Comparison of ENCODE assay signal across 1 cellular context in genomic region chr12:45990468-45991288, GRCh38.
A peak's percentile ranks its signal among the peaks of the same experiment; 100 is the strongest.
TF ChIP-seq lines count a peak whose summit lies in the region.

A gene with protein sequence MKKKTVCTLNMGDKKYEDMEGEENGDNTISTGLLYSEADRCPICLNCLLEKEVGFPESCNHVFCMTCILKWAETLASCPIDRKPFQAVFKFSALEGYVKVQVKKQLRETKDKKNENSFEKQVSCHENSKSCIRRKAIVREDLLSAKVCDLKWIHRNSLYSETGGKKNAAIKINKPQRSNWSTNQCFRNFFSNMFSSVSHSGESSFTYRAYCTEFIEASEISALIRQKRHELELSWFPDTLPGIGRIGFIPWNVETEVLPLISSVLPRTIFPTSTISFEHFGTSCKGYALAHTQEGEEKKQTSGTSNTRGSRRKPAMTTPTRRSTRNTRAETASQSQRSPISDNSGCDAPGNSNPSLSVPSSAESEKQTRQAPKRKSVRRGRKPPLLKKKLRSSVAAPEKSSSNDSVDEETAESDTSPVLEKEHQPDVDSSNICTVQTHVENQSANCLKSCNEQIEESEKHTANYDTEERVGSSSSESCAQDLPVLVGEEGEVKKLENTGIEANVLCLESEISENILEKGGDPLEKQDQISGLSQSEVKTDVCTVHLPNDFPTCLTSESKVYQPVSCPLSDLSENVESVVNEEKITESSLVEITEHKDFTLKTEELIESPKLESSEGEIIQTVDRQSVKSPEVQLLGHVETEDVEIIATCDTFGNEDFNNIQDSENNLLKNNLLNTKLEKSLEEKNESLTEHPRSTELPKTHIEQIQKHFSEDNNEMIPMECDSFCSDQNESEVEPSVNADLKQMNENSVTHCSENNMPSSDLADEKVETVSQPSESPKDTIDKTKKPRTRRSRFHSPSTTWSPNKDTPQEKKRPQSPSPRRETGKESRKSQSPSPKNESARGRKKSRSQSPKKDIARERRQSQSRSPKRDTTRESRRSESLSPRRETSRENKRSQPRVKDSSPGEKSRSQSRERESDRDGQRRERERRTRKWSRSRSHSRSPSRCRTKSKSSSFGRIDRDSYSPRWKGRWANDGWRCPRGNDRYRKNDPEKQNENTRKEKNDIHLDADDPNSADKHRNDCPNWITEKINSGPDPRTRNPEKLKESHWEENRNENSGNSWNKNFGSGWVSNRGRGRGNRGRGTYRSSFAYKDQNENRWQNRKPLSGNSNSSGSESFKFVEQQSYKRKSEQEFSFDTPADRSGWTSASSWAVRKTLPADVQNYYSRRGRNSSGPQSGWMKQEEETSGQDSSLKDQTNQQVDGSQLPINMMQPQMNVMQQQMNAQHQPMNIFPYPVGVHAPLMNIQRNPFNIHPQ (N-terminal part only) (minus strand): TSS chr12:45990574. CDS start chr12:45964167, 26,407 bp downstream.

TF ChIP-seq in H1, 55 proteins besides CTCF, POLR2A, EP300 and RAD21 (continued from another document):
- TF ChIP-seq BACH1 (IDR thresholded peaks at IDR 0.05; ENCODE audit: low read length) (0 out of 2 replicates have a peak, but pooled peaks have one; percentile 57), SUZ12 (IDR thresholded peaks at IDR 0.05; ENCODE audit: low read length) (no peak), TAF7 (optimal IDR thresholded peaks at IDR 0.05; ENCODE audit: borderline replicate concordance, low read depth, low read length) (peak; percentile 79), POLR2AphosphoS5 (IDR thresholded peaks at IDR 0.05; ENCODE audit: low read depth, low read length) (peak; percentile 87), SAP30 (IDR thresholded peaks at IDR 0.05; ENCODE audit: insufficient read depth, insufficient replicate concordance, low read length) (no peak), YY1 (IDR thresholded peaks at IDR 0.05; ENCODE audit: low read depth, low read length) (0 out of 2 replicates have a peak, but pooled peaks have one; percentile 47), EGR1 (IDR thresholded peaks at IDR 0.05; ENCODE audit: borderline replicate concordance, low read depth, low read length) (peak; percentile 73), TEAD4 (IDR thresholded peaks at IDR 0.05; ENCODE audit: low read depth, low read length) (peak; percentile 55), RBBP5 (IDR thresholded peaks at IDR 0.05; ENCODE audit: borderline replicate concordance, low read depth, low read length) (peak; percentile 3; the same call in 1 of the 2 replicates), SP1 (IDR thresholded peaks at IDR 0.05; ENCODE audit: low read depth, low read length) (peak; percentile 75; the same call in 1 of the 2 replicates), CHD7 (IDR thresholded peaks at IDR 0.05; ENCODE audit: insufficient replicate concordance, low read length) (no peak), FOSL1 (IDR thresholded peaks at IDR 0.05; ENCODE audit: insufficient read depth, low read depth, low read length) (no peak), SP2 (IDR thresholded peaks at IDR 0.05; ENCODE audit: low read length) (no peak), NRF1 (IDR thresholded peaks at IDR 0.05; ENCODE audit: low read depth, low read length) (peak; percentile 95), GTF2F1 (IDR thresholded peaks at IDR 0.05; ENCODE audit: borderline replicate concordance, low read depth, low read length) (peak; percentile 85; the same call in 1 of the 2 replicates), CHD1 (IDR thresholded peaks at IDR 0.05; ENCODE audit: low read depth, low read length) (no peak), TCF12 (IDR thresholded peaks at IDR 0.05; ENCODE audit: low read depth, low read length) (peak; percentile 72; the same call in 1 of the 2 replicates), SIRT6 (IDR thresholded peaks at IDR 0.05; ENCODE audit: low read length) (no peak), GABPA (IDR thresholded peaks at IDR 0.05; ENCODE audit: borderline replicate concordance, insufficient read depth, low read length) (no peak), SIN3A (conservative IDR thresholded peaks at IDR 0.05 in 1 of 2, IDR thresholded peaks at IDR 0.05 in 1 of 2; ENCODE audit: low read depth in 1 of 2, low read length in 2 of 2) (peak; percentile 9 to 88; a peak in 3 of 4 replicates), NANOG (IDR thresholded peaks at IDR 0.05; ENCODE audit: insufficient read depth, low read depth, low read length, poor library complexity, severe bottlenecking) (no peak), SP4 (IDR thresholded peaks at IDR 0.05; ENCODE audit: low read length) (0 out of 2 replicates have a peak, but pooled peaks have one; percentile 20), SRF (IDR thresholded peaks at IDR 0.05; ENCODE audit: low read depth, low read length) (peak; percentile 74), KDM4A (IDR thresholded peaks at IDR 0.05; ENCODE audit: low read depth, low read length, severe bottlenecking) (peak; percentile 39), HDAC2 (IDR thresholded peaks at IDR 0.05; ENCODE audit: borderline replicate concordance in 1 of 2, low read depth in 2 of 2, low read length in 2 of 2) (peak in 1 of 2 experiments; percentile 27; a peak in 1 of 4 replicates), PHF8 (conservative IDR thresholded peaks at IDR 0.05; ENCODE audit: low read depth, low read length) (no peak), CHD2 (IDR thresholded peaks at IDR 0.05; ENCODE audit: low read length) (peak; percentile 61; the same call in 1 of the 2 replicates), ZNF274 (IDR thresholded peaks at IDR 0.05; ENCODE audit: borderline replicate concordance, extremely low read depth, low read length) (no peak), CBX5 (IDR thresholded peaks at IDR 0.05; ENCODE audit: low read depth, low read length) (no peak), RNF2 (IDR thresholded peaks at IDR 0.05; ENCODE audit: borderline replicate concordance, low read depth, low read length, missing control alignments, poor library complexity, severe bottlenecking) (no peak), POU5F1 (IDR thresholded peaks at IDR 0.05; ENCODE audit: low read depth, low read length) (no peak), TAF1 (IDR thresholded peaks at IDR 0.05; ENCODE audit: low read depth, low read length) (no peak; the same call in 1 of the 2 replicates), RXRA (IDR thresholded peaks at IDR 0.05; ENCODE audit: insufficient read depth, low read depth, low read length) (no peak), BRCA1 (IDR thresholded peaks at IDR 0.05; ENCODE audit: low read depth, low read length) (0 out of 2 replicates have a peak, but pooled peaks have one; percentile 19), CTBP2 (IDR thresholded peaks at IDR 0.05; ENCODE audit: borderline replicate concordance, insufficient read depth, insufficient read length, low read length) (no peak), MAFK (IDR thresholded peaks at IDR 0.05; ENCODE audit: low read depth, low read length) (peak; percentile 40; the same call in 1 of the 2 replicates), KDM5A (IDR thresholded peaks at IDR 0.05; ENCODE audit: low read length) (peak; percentile 70; the same call in 1 of the 2 replicates), KDM1A (IDR thresholded peaks at IDR 0.05; ENCODE audit: borderline replicate concordance, low read length) (no peak), HDAC6 (IDR thresholded peaks at IDR 0.05; ENCODE audit: low read depth, low read length) (no peak), SIX5 (IDR thresholded peaks at IDR 0.05; ENCODE audit: low read depth, low read length) (no peak), TBP (IDR thresholded peaks at IDR 0.05; ENCODE audit: low read depth, low read length) (peak; percentile 59), CEBPB (IDR thresholded peaks at IDR 0.05; ENCODE audit: low read depth, low read length) (0 out of 2 replicates have a peak, but pooled peaks have one; percentile 2), EZH2 (IDR thresholded peaks at IDR 0.05; ENCODE audit: low read depth, low read length, severe bottlenecking) (peak; percentile 10), ASH2L (IDR thresholded peaks at IDR 0.05; ENCODE audit: low read length) (peak; percentile 64)
- TF ChIP-seq, protein P1, sequence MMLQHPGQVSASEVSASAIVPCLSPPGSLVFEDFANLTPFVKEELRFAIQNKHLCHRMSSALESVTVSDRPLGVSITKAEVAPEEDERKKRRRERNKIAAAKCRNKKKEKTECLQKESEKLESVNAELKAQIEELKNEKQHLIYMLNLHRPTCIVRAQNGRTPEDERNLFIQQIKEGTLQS (IDR thresholded peaks at IDR 0.05; ENCODE audit: insufficient read depth, low read depth, low read length): peak; percentile 79
- TF ChIP-seq, protein P2, sequence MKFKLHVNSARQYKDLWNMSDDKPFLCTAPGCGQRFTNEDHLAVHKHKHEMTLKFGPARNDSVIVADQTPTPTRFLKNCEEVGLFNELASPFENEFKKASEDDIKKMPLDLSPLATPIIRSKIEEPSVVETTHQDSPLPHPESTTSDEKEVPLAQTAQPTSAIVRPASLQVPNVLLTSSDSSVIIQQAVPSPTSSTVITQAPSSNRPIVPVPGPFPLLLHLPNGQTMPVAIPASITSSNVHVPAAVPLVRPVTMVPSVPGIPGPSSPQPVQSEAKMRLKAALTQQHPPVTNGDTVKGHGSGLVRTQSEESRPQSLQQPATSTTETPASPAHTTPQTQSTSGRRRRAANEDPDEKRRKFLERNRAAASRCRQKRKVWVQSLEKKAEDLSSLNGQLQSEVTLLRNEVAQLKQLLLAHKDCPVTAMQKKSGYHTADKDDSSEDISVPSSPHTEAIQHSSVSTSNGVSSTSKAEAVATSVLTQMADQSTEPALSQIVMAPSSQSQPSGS (IDR thresholded peaks at IDR 0.05; ENCODE audit: low read length): no peak
- TF ChIP-seq, protein P3, sequence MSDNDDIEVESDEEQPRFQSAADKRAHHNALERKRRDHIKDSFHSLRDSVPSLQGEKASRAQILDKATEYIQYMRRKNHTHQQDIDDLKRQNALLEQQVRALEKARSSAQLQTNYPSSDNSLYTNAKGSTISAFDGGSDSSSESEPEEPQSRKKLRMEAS (IDR thresholded peaks at IDR 0.05): peak; percentile 100
